16 cellular contexts compared by ENCODE assay signal in the genomic region with DNA sequence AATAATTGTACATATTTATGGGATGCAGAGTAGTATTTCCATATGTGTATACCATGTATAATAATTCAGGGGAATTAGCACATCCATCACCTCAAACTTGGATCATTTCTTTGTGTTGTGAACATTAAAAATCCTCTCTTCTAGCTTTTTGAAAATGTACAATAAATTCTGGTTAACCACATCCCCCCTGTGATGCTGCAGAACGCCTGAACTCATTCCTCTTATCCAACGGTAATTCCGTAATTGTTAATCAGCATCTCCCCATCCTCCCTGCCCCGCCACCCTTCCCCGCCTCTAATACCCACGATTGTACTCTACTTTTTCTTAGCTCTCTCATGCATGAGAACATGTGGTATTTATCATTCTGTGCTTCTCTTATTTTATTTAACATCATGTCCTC.
DNase-seq lines count a peak whose midpoint lies in the region; TF ChIP-seq lines count a peak whose summit lies in the region.
"Had no signal": no experiment of that assay in that cellular context is flagged by ENCODE, and none has a peak within 500 bp of the region (broad histone marks: within the 10 kb centered on the region; RNA-seq: fewer than 3 reads in every experiment).

No MANE protein-coding gene starts in this region.

- intact Hi-C loops in Calu3 (cut with micrococcal nuclease; ENCODE audit: unreplicated experiment): no loop called here

- H3K36me3 Mint-ChIP-seq in Calu3 (ENCODE audit: insufficient read depth, unreplicated experiment) (peaks cover 15% of the 10 kb centered on the region), mesothelial cell of epicardium (peaks cover 12% of the 10 kb centered on the region)
- H3K36me3 Mint-ChIP-seq: CD14-positive monocyte had no signal

- BruUV-seq in Calu3 (replicated peaks; lab: Mats Ljungman, UMichigan): no TSS peak

- DNase-seq in Calu3: no peak
- DNase-seq in SJCRH30: no peak
- peak; percentile 34 for DNase-seq in choroid plexus epithelial cell (ENCODE audit: low read depth)
- peak; percentile 59 for DNase-seq in non-pigmented ciliary epithelial cell (ENCODE audit: low read depth)
- DNase-seq in mesothelial cell of epicardium (ENCODE audit: low spot score in 2 of 2, unreplicated experiment in 2 of 2): no peak
- DNase-seq in activated naive CD4-positive, alpha-beta T cell (lab: John Stamatoyannopoulos, UW): no peak
- DNase-seq in hepatic stellate cell (ENCODE audit: low spot score): no peak
- DNase-seq in NCI-H82 treated with DMSO at 0.1 percent for 48 hours (lab: John Stamatoyannopoulos, UW; ENCODE audit: unreplicated experiment): no peak
- DNase-seq: GF-D8; GOT3; Karpas-422; NCI-H1417; NCI-H1694 treated with DMSO at 0.1 percent for 48 hours; NCI-H2081 treated with DMSO at 0.1 percent for 48 hours; NK-92 treated with Interleukin-12 subunit alpha and Interleukin-12 subunit beta, amount 100 ng/mL, for 24 hours had no signal

- no peaks in the 10 kb centered on the region for H3K36me3 ChIP-seq in SJCRH30

- no peak overlapping the region for H3K4me3 Mint-ChIP-seq in Calu3 (ENCODE audit: low read depth, unreplicated experiment)
- no peak overlapping the region for H3K4me3 Mint-ChIP-seq in mesothelial cell of epicardium

- H3K27me3 ChIP-seq in SJCRH30: no peaks in the 10 kb centered on the region

- peaks cover 29% of the 10 kb centered on the region for H3K4me1 ChIP-seq in SJCRH30

- H3K4me3 ChIP-seq in SJCRH30 (no peak overlapping the region), choroid plexus epithelial cell (ENCODE audit: low read depth, low read length) (no peak overlapping the region)

- H3K27me3 Mint-ChIP-seq in Calu3 (ENCODE audit: unreplicated experiment) (no peaks in the 10 kb centered on the region), mesothelial cell of epicardium (ENCODE audit: low read depth) (no peaks in the 10 kb centered on the region)

- H3K9me3 ChIP-seq in SJCRH30 (replicated peaks): no peaks in the 10 kb centered on the region

- H3K27ac ChIP-seq in SJCRH30: peak overlapping the region; percentile 9; the same call in 1 of the 2 replicates

- TF ChIP-seq CTCF in Calu3 (IDR thresholded peaks at IDR 0.05; ENCODE audit: unreplicated experiment) (no peak), choroid plexus epithelial cell (conservative IDR thresholded peaks at IDR 0.05; ENCODE audit: low read depth, low read length) (no peak), mesothelial cell of epicardium (IDR thresholded peaks at IDR 0.05; ENCODE audit: unreplicated experiment) (no peak)

- CTCF ChIA-PET in Calu3 (lab: Charles Lee): no interaction called here

- H3K9me3 Mint-ChIP-seq in Calu3 (ENCODE audit: low read depth, unreplicated experiment) (peaks cover 4% of the 10 kb centered on the region), mesothelial cell of epicardium (peaks cover 18% of the 10 kb centered on the region)

- H3K27ac Mint-ChIP-seq in Calu3 (ENCODE audit: unreplicated experiment) (peak overlapping the region; percentile 87), mesothelial cell of epicardium (no peak overlapping the region)
- H3K27ac Mint-ChIP-seq: CD14-positive monocyte had no signal

- H3K4me1 Mint-ChIP-seq in Calu3 (ENCODE audit: low read depth, unreplicated experiment) (peaks cover 48% of the 10 kb centered on the region), mesothelial cell of epicardium (peaks cover 44% of the 10 kb centered on the region)

Comparison
In these comparisons a context has a peak if more than half of its experiments do, and no peak if none do; other contexts are left out.
1. DNase-seq: peak in choroid plexus epithelial cell (single experiment) and non-pigmented ciliary epithelial cell (single experiment); none in Calu3 (single experiment), SJCRH30 (0 of 2), mesothelial cell of epicardium (0 of 2), activated naive CD4-positive, alpha-beta T cell (0 of 4), hepatic stellate cell (single experiment) and NCI-H82 treated with DMSO at 0.1 percent for 48 hours (single experiment).